In genomic region chr4:122733805-122734155, GRCh38 we compare ENCODE assay signal across 9 cellular contexts. TPM values are rescaled to one million over a fixed set of nuclear protein-coding genes. Genes with fewer than 3 reads are reported as not detected.
A peak's percentile ranks its signal among the peaks of the same experiment; 100 is the strongest.
DNase-seq lines count a peak whose midpoint lies in the region; ATAC-seq, FAIRE-seq and TF ChIP-seq lines count a peak whose summit lies in the region.
"Had no signal": no experiment of that assay in that cellular context is flagged by ENCODE, and none has a peak within 500 bp of the region (broad histone marks: within the 10 kb centered on the region; RNA-seq: fewer than 3 reads in every experiment).

No MANE protein-coding gene starts in this region.

- no peak for FAIRE-seq in keratinocyte (lab: Jason Lieb, UNC)

- CTCF ChIA-PET in activated naive CD4-positive, alpha-beta T cell treated with anti-CD3 and anti-CD28 coated beads for 36 hours (lab: Charles Lee): interaction anchor here (2.0 kb wide), 1 partner anchor 186 kb away, joined by 6 read pairs; no protein-coding TSS in a partner anchor

- H3K4me3 ChIP-seq in keratinocyte (ENCODE audit: control insufficient read depth in 2 of 3, extremely low read depth in 1 of 3, insufficient read depth in 2 of 3, low read depth in 1 of 3, low read length in 3 of 3) (peak overlapping the region in 2 of 3 experiments; percentile 99 to 100), thoracic aorta (peak overlapping the region; percentile 86)

- H3K27ac ChIP-seq in keratinocyte (ENCODE audit: control insufficient read depth, insufficient read depth, low read length): peak overlapping the region; percentile 98
- H3K27ac ChIP-seq in thoracic aorta: no peak overlapping the region

- dilution Hi-C loops in keratinocyte (cut with MboI; ENCODE audit: extremely low pct_ligation_motif_present, low sequenced_read_pairs): no loop called here

- peak overlapping the region; percentile 91 for H3K4me3 Mint-ChIP-seq in activated naive CD4-positive, alpha-beta T cell treated with anti-CD3 and anti-CD28 coated beads for 36 hours
- peak overlapping the region; percentile 88 for H3K4me3 Mint-ChIP-seq in activated T-helper 17 cell treated with anti-CD3 and anti-CD28 coated beads, Interleukin-2, amount 50 U/mL, for 72 hours

- ATAC-seq in activated T-helper 17 cell treated with anti-CD3 and anti-CD28 coated beads, Interleukin-2, amount 50 U/mL, for 72 hours (replicated peaks): no peak
- ATAC-seq in thoracic aorta (ENCODE audit: insufficient number of reproducible peaks, low FRiP score, low read depth) (no peak), HG02870 (IDR thresholded peaks at IDR 0.05; ENCODE audit: unreplicated experiment) (no peak)

- H2AFZ ChIP-seq in keratinocyte (ENCODE audit: control insufficient read depth, low read length): no peak overlapping the region

- H3K9me3 Mint-ChIP-seq in activated naive CD4-positive, alpha-beta T cell treated with anti-CD3 and anti-CD28 coated beads for 36 hours: peaks cover 4% of the 10 kb centered on the region
- no peaks in the 10 kb centered on the region for H3K9me3 Mint-ChIP-seq in activated T-helper 17 cell treated with anti-CD3 and anti-CD28 coated beads, Interleukin-2, amount 50 U/mL, for 72 hours

- H3K27me3 ChIP-seq in keratinocyte (ENCODE audit: control insufficient read depth, extremely low read depth, insufficient read depth, low read length): no peaks in the 10 kb centered on the region
- no peaks in the 10 kb centered on the region for H3K27me3 ChIP-seq in thoracic aorta (replicated peaks; ENCODE audit: insufficient read depth)

- H3K9me3 ChIP-seq in keratinocyte (ENCODE audit: control insufficient read depth, low read depth, low read length): no peaks in the 10 kb centered on the region
- H3K9me3 ChIP-seq in thoracic aorta: no peaks in the 10 kb centered on the region

- H3K27ac Mint-ChIP-seq in activated naive CD4-positive, alpha-beta T cell treated with anti-CD3 and anti-CD28 coated beads for 36 hours: no peak overlapping the region
- H3K27ac Mint-ChIP-seq in activated T-helper 17 cell treated with anti-CD3 and anti-CD28 coated beads, Interleukin-2, amount 50 U/mL, for 72 hours: peak overlapping the region; percentile 90

- H3K36me3 ChIP-seq in keratinocyte (ENCODE audit: control insufficient read depth in 2 of 2, extremely low read depth in 1 of 2, insufficient read depth in 2 of 2, low read length in 2 of 2) (no peaks in the 10 kb centered on the region), thoracic aorta (no peaks in the 10 kb centered on the region)

- TF ChIP-seq CTCF in keratinocyte (optimal IDR thresholded peaks at IDR 0.05 in 1 of 3, IDR thresholded peaks at IDR 0.05 in 1 of 3, conservative IDR thresholded peaks at IDR 0.05 in 1 of 3; ENCODE audit: extremely low read depth in 1 of 3, insufficient read depth in 2 of 3, low read length in 3 of 3) (no peak), thoracic aorta (IDR thresholded peaks at IDR 0.05) (no peak)

- intact Hi-C loops in activated naive CD4-positive, alpha-beta T cell treated with anti-CD3 and anti-CD28 coated beads for 36 hours (cut with micrococcal nuclease): loop anchor here (2.0 to 5.0 kb wide), 5 partner anchors 25 to 911 kb away; partner anchors contain the start of genes BLTP1, CCNA2 and TRPC3

- H3K27me3 Mint-ChIP-seq in activated naive CD4-positive, alpha-beta T cell treated with anti-CD3 and anti-CD28 coated beads for 36 hours (ENCODE audit: low read depth): no peaks in the 10 kb centered on the region
- H3K27me3 Mint-ChIP-seq in activated T-helper 17 cell treated with anti-CD3 and anti-CD28 coated beads, Interleukin-2, amount 50 U/mL, for 72 hours: no peaks in the 10 kb centered on the region

- no peak for DNase-seq in activated naive CD4-positive, alpha-beta T cell treated with anti-CD3 and anti-CD28 coated beads for 36 hours
- DNase-seq in activated naive CD4-positive, alpha-beta T cell treated with Interleukin-2 at 50 U/mL for 16 hours: no peak
- DNase-seq in keratinocyte (ENCODE audit: low read depth, low spot score): no peak
- DNase-seq in thoracic aorta (ENCODE audit: low spot score): no peak
- DNase-seq in AG08395 (ENCODE audit: low spot score): no peak
- no peak for DNase-seq in GDM1 (lab: John Stamatoyannopoulos, UW)
- DNase-seq: effector CD4-positive, alpha-beta T cell had no signal

- H3K9me1 ChIP-seq in keratinocyte (ENCODE audit: control insufficient read depth, extremely low read depth, insufficient read depth, low read length): no peaks in the 10 kb centered on the region

- H4K20me1 ChIP-seq in keratinocyte (ENCODE audit: control insufficient read depth, extremely low read depth, insufficient read depth, low read length): no peaks in the 10 kb centered on the region

- H3K4me1 ChIP-seq in keratinocyte (ENCODE audit: control insufficient read depth, extremely low read depth, insufficient read depth, low read length) (peaks cover 11% of the 10 kb centered on the region), thoracic aorta (ENCODE audit: control insufficient read depth in 1 of 2, low read depth in 2 of 2) (peaks cover 5 to 13% of the 10 kb centered on the region in 2 donors)

- peak overlapping the region; percentile 74 for H3K4me2 ChIP-seq in keratinocyte (ENCODE audit: control insufficient read depth, extremely low read depth, insufficient read depth, low read depth, low read length)

- H3K79me2 ChIP-seq in keratinocyte (ENCODE audit: control insufficient read depth, insufficient read depth, low read length): no peaks in the 10 kb centered on the region

- peaks cover 17% of the 10 kb centered on the region for H3K4me1 Mint-ChIP-seq in activated naive CD4-positive, alpha-beta T cell treated with anti-CD3 and anti-CD28 coated beads for 36 hours (ENCODE audit: low read depth)
- H3K4me1 Mint-ChIP-seq in activated T-helper 17 cell treated with anti-CD3 and anti-CD28 coated beads, Interleukin-2, amount 50 U/mL, for 72 hours: no peaks in the 10 kb centered on the region

- peaks cover 6% of the 10 kb centered on the region for H3K36me3 Mint-ChIP-seq in activated naive CD4-positive, alpha-beta T cell treated with anti-CD3 and anti-CD28 coated beads for 36 hours (ENCODE audit: low read depth)
- no peaks in the 10 kb centered on the region for H3K36me3 Mint-ChIP-seq in activated T-helper 17 cell treated with anti-CD3 and anti-CD28 coated beads, Interleukin-2, amount 50 U/mL, for 72 hours (ENCODE audit: low read depth)

- H3K9ac ChIP-seq in keratinocyte (ENCODE audit: control insufficient read depth, extremely low read depth, insufficient read depth, low read length): peak overlapping the region; percentile 97

RNA-seq across cellular contexts. Expression of gene BBS12, which starts 1.3 kb away (rescaled TPM):
- 1 to 10 TPM; 1.7 to 2.2 TPM for total RNA-seq in activated naive CD4-positive, alpha-beta T cell treated with anti-CD3 and anti-CD28 coated beads for 36 hours
- 1 to 10 TPM; 1.6 to 2.2 TPM for total RNA-seq in activated T-helper 17 cell treated with anti-CD3 and anti-CD28 coated beads, Interleukin-2, amount 50 U/mL, for 72 hours
- polyA plus RNA-seq in keratinocyte: 2.3 to 2.5 TPM (median 2.4 TPM) in 3 replicates
- polyA plus RNA-seq in keratinocyte (2011; ENCODE audit: low read depth): 1.7 TPM
- polyA plus RNA-seq in keratinocyte (2011; cell fraction: cytosol; rRNA removed): 1.4 and 2.9 TPM in 2 replicates
- 2.9 and 3.1 TPM in 2 replicates for polyA plus RNA-seq in keratinocyte (2011; cell fraction: nucleus; rRNA removed)
- polyA plus RNA-seq in keratinocyte (2012; ENCODE audit: low replicate concordance): 2.6 and 2.9 TPM in 2 replicates
- polyA minus RNA-seq in keratinocyte: 0.79 to 2.7 TPM (median 2.7 TPM) in 3 replicates
- polyA minus RNA-seq in keratinocyte (2011; cell fraction: cytosol; rRNA and poly(A)+ RNA removed): 1.7 TPM
- 2.2 and 4.8 TPM in 2 replicates for polyA minus RNA-seq in keratinocyte (2011; cell fraction: nucleus; rRNA and poly(A)+ RNA removed)
- 1 to 10 TPM; 1.4 to 3.0 TPM for total RNA-seq in thoracic aorta
